ENCODE assay signal across 1 cellular context in the genomic region with DNA sequence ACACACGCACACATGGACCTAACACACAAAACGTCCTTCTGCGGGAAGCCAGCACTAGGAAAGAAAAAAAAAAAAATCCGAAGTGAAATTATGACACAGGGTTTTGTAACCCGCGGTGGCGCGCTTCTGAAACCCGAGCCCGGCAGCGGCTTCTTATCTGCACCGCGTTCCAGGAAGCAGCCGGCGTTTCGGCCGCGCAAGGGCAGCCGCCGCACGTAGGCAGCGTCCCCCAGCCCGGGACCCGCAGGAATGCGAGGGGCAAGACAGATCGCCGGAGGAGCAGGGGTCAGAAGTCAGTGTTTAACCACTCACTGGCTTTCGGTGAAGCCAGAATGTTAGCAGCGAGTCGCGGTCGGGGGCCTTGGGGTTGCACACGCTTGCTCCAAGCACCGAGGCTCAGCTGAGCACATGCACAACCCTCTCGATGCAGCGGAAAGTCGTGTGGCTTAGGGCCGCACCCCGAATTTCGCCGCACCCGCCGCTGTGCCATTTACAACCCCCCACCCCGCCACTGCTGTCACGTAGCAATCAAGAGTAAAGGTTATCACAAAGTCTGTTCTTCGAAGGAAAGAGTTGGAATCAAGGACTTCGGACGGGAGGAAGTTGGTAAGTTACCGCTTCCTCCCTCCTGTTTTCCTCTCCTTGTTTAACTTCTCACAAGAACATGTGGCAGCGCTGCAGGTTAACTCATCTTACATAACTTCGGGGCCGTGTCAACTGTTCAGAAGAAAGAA.
TF ChIP-seq lines count a peak whose summit lies in the region.

No MANE protein-coding gene starts in this region.

TF ChIP-seq in HepG2, 621 proteins besides CTCF, POLR2A, EP300 and RAD21 (continued from another document and continues in another):
- TF ChIP-seq, protein P1, sequence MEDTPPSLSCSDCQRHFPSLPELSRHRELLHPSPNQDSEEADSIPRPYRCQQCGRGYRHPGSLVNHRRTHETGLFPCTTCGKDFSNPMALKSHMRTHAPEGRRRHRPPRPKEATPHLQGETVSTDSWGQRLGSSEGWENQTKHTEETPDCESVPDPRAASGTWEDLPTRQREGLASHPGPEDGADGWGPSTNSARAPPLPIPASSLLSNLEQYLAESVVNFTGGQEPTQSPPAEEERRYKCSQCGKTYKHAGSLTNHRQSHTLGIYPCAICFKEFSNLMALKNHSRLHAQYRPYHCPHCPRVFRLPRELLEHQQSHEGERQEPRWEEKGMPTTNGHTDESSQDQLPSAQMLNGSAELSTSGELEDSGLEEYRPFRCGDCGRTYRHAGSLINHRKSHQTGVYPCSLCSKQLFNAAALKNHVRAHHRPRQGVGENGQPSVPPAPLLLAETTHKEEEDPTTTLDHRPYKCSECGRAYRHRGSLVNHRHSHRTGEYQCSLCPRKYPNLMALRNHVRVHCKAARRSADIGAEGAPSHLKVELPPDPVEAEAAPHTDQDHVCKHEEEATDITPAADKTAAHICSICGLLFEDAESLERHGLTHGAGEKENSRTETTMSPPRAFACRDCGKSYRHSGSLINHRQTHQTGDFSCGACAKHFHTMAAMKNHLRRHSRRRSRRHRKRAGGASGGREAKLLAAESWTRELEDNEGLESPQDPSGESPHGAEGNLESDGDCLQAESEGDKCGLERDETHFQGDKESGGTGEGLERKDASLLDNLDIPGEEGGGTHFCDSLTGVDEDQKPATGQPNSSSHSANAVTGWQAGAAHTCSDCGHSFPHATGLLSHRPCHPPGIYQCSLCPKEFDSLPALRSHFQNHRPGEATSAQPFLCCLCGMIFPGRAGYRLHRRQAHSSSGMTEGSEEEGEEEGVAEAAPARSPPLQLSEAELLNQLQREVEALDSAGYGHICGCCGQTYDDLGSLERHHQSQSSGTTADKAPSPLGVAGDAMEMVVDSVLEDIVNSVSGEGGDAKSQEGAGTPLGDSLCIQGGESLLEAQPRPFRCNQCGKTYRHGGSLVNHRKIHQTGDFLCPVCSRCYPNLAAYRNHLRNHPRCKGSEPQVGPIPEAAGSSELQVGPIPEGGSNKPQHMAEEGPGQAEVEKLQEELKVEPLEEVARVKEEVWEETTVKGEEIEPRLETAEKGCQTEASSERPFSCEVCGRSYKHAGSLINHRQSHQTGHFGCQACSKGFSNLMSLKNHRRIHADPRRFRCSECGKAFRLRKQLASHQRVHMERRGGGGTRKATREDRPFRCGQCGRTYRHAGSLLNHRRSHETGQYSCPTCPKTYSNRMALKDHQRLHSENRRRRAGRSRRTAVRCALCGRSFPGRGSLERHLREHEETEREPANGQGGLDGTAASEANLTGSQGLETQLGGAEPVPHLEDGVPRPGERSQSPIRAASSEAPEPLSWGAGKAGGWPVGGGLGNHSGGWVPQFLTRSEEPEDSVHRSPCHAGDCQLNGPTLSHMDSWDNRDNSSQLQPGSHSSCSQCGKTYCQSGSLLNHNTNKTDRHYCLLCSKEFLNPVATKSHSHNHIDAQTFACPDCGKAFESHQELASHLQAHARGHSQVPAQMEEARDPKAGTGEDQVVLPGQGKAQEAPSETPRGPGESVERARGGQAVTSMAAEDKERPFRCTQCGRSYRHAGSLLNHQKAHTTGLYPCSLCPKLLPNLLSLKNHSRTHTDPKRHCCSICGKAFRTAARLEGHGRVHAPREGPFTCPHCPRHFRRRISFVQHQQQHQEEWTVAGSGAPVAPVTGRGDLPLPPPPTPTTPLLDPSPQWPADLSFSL (CRISPR knock-in tag; IDR thresholded peaks at IDR 0.05), result peak; percentile 38; the same call in 1 of the 2 replicates
- TF ChIP-seq SIN3A (IDR thresholded peaks at IDR 0.05; ENCODE audit: borderline replicate concordance, low read depth, low read length), result peak; percentile 74; the same call in 1 of the 2 replicates
- TF ChIP-seq ZNF546 (CRISPR knock-in tag; conservative IDR thresholded peaks at IDR 0.05), result peak; percentile 85; the same call in 1 of the 2 replicates
- TF ChIP-seq HHEX (CRISPR knock-in tag; IDR thresholded peaks at IDR 0.05), result no peak
- no peak for TF ChIP-seq NR2F2 (IDR thresholded peaks at IDR 0.05; ENCODE audit: borderline replicate concordance, low read depth)
- TF ChIP-seq ZMYM2 (CRISPR knock-in tag; IDR thresholded peaks at IDR 0.05), result peak; percentile 72; the same call in 1 of the 2 replicates
- TF ChIP-seq, protein P2, sequence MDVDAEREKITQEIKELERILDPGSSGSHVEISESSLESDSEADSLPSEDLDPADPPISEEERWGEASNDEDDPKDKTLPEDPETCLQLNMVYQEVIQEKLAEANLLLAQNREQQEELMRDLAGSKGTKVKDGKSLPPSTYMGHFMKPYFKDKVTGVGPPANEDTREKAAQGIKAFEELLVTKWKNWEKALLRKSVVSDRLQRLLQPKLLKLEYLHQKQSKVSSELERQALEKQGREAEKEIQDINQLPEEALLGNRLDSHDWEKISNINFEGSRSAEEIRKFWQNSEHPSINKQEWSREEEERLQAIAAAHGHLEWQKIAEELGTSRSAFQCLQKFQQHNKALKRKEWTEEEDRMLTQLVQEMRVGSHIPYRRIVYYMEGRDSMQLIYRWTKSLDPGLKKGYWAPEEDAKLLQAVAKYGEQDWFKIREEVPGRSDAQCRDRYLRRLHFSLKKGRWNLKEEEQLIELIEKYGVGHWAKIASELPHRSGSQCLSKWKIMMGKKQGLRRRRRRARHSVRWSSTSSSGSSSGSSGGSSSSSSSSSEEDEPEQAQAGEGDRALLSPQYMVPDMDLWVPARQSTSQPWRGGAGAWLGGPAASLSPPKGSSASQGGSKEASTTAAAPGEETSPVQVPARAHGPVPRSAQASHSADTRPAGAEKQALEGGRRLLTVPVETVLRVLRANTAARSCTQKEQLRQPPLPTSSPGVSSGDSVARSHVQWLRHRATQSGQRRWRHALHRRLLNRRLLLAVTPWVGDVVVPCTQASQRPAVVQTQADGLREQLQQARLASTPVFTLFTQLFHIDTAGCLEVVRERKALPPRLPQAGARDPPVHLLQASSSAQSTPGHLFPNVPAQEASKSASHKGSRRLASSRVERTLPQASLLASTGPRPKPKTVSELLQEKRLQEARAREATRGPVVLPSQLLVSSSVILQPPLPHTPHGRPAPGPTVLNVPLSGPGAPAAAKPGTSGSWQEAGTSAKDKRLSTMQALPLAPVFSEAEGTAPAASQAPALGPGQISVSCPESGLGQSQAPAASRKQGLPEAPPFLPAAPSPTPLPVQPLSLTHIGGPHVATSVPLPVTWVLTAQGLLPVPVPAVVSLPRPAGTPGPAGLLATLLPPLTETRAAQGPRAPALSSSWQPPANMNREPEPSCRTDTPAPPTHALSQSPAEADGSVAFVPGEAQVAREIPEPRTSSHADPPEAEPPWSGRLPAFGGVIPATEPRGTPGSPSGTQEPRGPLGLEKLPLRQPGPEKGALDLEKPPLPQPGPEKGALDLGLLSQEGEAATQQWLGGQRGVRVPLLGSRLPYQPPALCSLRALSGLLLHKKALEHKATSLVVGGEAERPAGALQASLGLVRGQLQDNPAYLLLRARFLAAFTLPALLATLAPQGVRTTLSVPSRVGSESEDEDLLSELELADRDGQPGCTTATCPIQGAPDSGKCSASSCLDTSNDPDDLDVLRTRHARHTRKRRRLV (CRISPR knock-in tag; IDR thresholded peaks at IDR 0.05), result 0 out of 2 replicates have a peak, but pooled peaks have one; percentile 74
- peak; percentile 57; the same call in 1 of the 2 replicates for TF ChIP-seq FOXO1 (CRISPR knock-in tag; IDR thresholded peaks at IDR 0.05)
- no peak for TF ChIP-seq SNRNP70 (IDR thresholded peaks at IDR 0.05; ENCODE audit: low read depth, low read length)
- TF ChIP-seq ZFP82 (CRISPR knock-in tag; IDR thresholded peaks at IDR 0.05; ENCODE audit: borderline replicate concordance), result peak; percentile 91; the same call in 1 of the 2 replicates
- TF ChIP-seq, protein P3, sequence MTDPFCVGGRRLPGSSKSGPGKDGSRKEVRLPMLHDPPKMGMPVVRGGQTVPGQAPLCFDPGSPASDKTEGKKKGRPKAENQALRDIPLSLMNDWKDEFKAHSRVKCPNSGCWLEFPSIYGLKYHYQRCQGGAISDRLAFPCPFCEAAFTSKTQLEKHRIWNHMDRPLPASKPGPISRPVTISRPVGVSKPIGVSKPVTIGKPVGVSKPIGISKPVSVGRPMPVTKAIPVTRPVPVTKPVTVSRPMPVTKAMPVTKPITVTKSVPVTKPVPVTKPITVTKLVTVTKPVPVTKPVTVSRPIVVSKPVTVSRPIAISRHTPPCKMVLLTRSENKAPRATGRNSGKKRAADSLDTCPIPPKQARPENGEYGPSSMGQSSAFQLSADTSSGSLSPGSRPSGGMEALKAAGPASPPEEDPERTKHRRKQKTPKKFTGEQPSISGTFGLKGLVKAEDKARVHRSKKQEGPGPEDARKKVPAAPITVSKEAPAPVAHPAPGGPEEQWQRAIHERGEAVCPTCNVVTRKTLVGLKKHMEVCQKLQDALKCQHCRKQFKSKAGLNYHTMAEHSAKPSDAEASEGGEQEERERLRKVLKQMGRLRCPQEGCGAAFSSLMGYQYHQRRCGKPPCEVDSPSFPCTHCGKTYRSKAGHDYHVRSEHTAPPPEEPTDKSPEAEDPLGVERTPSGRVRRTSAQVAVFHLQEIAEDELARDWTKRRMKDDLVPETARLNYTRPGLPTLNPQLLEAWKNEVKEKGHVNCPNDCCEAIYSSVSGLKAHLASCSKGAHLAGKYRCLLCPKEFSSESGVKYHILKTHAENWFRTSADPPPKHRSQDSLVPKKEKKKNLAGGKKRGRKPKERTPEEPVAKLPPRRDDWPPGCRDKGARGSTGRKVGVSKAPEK (CRISPR knock-in tag; IDR thresholded peaks at IDR 0.05; ENCODE audit: borderline replicate concordance), result peak; percentile 33; the same call in 1 of the 2 replicates
- TF ChIP-seq ZNF382 (CRISPR knock-in tag; IDR thresholded peaks at IDR 0.05; ENCODE audit: borderline replicate concordance), result no peak
- TF ChIP-seq ZNF121 (CRISPR knock-in tag; IDR thresholded peaks at IDR 0.05), result no peak
- TF ChIP-seq SMAD3 (CRISPR knock-in tag; IDR thresholded peaks at IDR 0.05), result peak; percentile 83
- peak; percentile 95; the same call in 1 of the 2 replicates for TF ChIP-seq ZBTB20 (CRISPR knock-in tag; IDR thresholded peaks at IDR 0.05; ENCODE audit: borderline replicate concordance, low read depth)
- TF ChIP-seq MLLT10 (CRISPR knock-in tag; IDR thresholded peaks at IDR 0.05), result no peak
- TF ChIP-seq YEATS2 (CRISPR knock-in tag; IDR thresholded peaks at IDR 0.05; ENCODE audit: borderline replicate concordance), result no peak
- TF ChIP-seq ZNF747 (CRISPR knock-in tag; IDR thresholded peaks at IDR 0.05; ENCODE audit: borderline replicate concordance), result peak; percentile 78
- TF ChIP-seq, protein P4, sequence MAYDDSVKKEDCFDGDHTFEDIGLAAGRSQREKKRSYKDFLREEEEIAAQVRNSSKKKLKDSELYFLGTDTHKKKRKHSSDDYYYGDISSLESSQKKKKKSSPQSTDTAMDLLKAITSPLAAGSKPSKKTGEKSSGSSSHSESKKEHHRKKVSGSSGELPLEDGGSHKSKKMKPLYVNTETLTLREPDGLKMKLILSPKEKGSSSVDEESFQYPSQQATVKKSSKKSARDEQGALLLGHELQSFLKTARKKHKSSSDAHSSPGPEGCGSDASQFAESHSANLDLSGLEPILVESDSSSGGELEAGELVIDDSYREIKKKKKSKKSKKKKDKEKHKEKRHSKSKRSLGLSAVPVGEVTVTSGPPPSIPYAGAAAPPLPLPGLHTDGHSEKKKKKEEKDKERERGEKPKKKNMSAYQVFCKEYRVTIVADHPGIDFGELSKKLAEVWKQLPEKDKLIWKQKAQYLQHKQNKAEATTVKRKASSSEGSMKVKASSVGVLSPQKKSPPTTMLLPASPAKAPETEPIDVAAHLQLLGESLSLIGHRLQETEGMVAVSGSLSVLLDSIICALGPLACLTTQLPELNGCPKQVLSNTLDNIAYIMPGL (CRISPR knock-in tag; IDR thresholded peaks at IDR 0.05; ENCODE audit: borderline replicate concordance in 1 of 2, low read depth in 1 of 2), result peak in 1 of 2 experiments; percentile 28; a peak in 2 of 4 replicates
- TF ChIP-seq, protein P5, sequence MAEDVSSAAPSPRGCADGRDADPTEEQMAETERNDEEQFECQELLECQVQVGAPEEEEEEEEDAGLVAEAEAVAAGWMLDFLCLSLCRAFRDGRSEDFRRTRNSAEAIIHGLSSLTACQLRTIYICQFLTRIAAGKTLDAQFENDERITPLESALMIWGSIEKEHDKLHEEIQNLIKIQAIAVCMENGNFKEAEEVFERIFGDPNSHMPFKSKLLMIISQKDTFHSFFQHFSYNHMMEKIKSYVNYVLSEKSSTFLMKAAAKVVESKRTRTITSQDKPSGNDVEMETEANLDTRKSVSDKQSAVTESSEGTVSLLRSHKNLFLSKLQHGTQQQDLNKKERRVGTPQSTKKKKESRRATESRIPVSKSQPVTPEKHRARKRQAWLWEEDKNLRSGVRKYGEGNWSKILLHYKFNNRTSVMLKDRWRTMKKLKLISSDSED (CRISPR knock-in tag; IDR thresholded peaks at IDR 0.05), result peak; percentile 94
- TF ChIP-seq ZNF232 (CRISPR knock-in tag; IDR thresholded peaks at IDR 0.05; ENCODE audit: borderline replicate concordance), result peak; percentile 96
- peak; percentile 94; the same call in 1 of the 2 replicates for TF ChIP-seq ZNF256 (CRISPR knock-in tag; conservative IDR thresholded peaks at IDR 0.05)
- TF ChIP-seq ZNF788 (CRISPR knock-in tag; IDR thresholded peaks at IDR 0.05; ENCODE audit: borderline replicate concordance), result peak; percentile 88
- TF ChIP-seq ARNT2 (CRISPR knock-in tag; IDR thresholded peaks at IDR 0.05; ENCODE audit: low read depth), result peak; percentile 90; the same call in 1 of the 2 replicates
- TF ChIP-seq, protein P6, sequence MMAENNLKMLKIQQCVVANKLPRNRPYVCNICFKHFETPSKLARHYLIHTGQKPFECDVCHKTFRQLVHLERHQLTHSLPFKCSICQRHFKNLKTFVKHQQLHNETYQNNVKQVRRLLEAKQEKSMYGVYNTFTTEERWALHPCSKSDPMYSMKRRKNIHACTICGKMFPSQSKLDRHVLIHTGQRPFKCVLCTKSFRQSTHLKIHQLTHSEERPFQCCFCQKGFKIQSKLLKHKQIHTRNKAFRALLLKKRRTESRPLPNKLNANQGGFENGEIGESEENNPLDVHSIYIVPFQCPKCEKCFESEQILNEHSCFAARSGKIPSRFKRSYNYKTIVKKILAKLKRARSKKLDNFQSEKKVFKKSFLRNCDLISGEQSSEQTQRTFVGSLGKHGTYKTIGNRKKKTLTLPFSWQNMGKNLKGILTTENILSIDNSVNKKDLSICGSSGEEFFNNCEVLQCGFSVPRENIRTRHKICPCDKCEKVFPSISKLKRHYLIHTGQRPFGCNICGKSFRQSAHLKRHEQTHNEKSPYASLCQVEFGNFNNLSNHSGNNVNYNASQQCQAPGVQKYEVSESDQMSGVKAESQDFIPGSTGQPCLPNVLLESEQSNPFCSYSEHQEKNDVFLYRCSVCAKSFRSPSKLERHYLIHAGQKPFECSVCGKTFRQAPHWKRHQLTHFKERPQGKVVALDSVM (CRISPR knock-in tag; IDR thresholded peaks at IDR 0.05), result 0 out of 2 replicates have a peak, but pooled peaks have one; percentile 20
- no peak for TF ChIP-seq NR1H2 (CRISPR knock-in tag; IDR thresholded peaks at IDR 0.05; ENCODE audit: borderline replicate concordance, low read depth)
- TF ChIP-seq, protein P7, sequence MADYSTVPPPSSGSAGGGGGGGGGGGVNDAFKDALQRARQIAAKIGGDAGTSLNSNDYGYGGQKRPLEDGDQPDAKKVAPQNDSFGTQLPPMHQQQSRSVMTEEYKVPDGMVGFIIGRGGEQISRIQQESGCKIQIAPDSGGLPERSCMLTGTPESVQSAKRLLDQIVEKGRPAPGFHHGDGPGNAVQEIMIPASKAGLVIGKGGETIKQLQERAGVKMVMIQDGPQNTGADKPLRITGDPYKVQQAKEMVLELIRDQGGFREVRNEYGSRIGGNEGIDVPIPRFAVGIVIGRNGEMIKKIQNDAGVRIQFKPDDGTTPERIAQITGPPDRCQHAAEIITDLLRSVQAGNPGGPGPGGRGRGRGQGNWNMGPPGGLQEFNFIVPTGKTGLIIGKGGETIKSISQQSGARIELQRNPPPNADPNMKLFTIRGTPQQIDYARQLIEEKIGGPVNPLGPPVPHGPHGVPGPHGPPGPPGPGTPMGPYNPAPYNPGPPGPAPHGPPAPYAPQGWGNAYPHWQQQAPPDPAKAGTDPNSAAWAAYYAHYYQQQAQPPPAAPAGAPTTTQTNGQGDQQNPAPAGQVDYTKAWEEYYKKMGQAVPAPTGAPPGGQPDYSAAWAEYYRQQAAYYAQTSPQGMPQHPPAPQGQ (CRISPR knock-in tag; IDR thresholded peaks at IDR 0.05; ENCODE audit: borderline replicate concordance), result no peak
- TF ChIP-seq HNRNPLL (IDR thresholded peaks at IDR 0.05; ENCODE audit: low read depth, low read length, poor library complexity, severe bottlenecking), result peak; percentile 95
